In genomic region chr11:70680781-70681281, GRCh38 we compare ENCODE assay signal across 27 cellular contexts.
DNase-seq lines count a peak whose midpoint lies in the region; ATAC-seq and TF ChIP-seq lines count a peak whose summit lies in the region.
"Had no signal": no experiment of that assay in that cellular context is flagged by ENCODE, and none has a peak within 500 bp of the region (broad histone marks: within the 10 kb centered on the region; RNA-seq: fewer than 3 reads in every experiment).

No MANE protein-coding gene starts in this region.

- peak overlapping the region; percentile 65 for H3K18ac ChIP-seq in neuronal stem cell (ENCODE audit: low read length)

- CTCF ChIA-PET in activated CD4-positive, alpha-beta memory T cell treated with anti-CD3 and anti-CD28 coated beads for 36 hours (lab: Charles Lee), result no interaction called here
- CTCF ChIA-PET in activated CD4-positive, alpha-beta memory T cell treated with anti-CD3 and anti-CD28 coated beads, Interleukin-2, amount 10 ng/mL, durations not matched to agents 7 days and 5 days (lab: Charles Lee), result no interaction called here

- no peak overlapping the region for H2BK12ac ChIP-seq in neuronal stem cell (ENCODE audit: low read length)

- POLR2A ChIA-PET in activated CD4-positive, alpha-beta memory T cell treated with anti-CD3 and anti-CD28 coated beads for 36 hours (lab: Charles Lee), result no interaction called here
- POLR2A ChIA-PET in activated CD4-positive, alpha-beta memory T cell treated with anti-CD3 and anti-CD28 coated beads, Interleukin-2, amount 10 ng/mL, durations not matched to agents 7 days and 5 days (lab: Charles Lee), result no interaction called here

- intact Hi-C loops in activated CD4-positive, alpha-beta memory T cell treated with anti-CD3 and anti-CD28 coated beads for 36 hours (cut with micrococcal nuclease), result no loop called here
- intact Hi-C loops in breast epithelium (cut with DNase I; ENCODE audit: low total_unique reads), result no loop called here

- H2BK5ac ChIP-seq in neuronal stem cell (ENCODE audit: low read length), result no peak overlapping the region

- H3K27me3 Mint-ChIP-seq in activated CD4-positive, alpha-beta memory T cell treated with anti-CD3 and anti-CD28 coated beads for 36 hours, result peaks cover 3% of the 10 kb centered on the region
- no peaks in the 10 kb centered on the region for H3K27me3 Mint-ChIP-seq in activated CD4-positive, alpha-beta memory T cell treated with anti-CD3 and anti-CD28 coated beads, Interleukin-2, amount 10 ng/mL, durations not matched to agents 7 days and 5 days
- no peaks in the 10 kb centered on the region for H3K27me3 Mint-ChIP-seq in T-helper 2 cell treated with Interferon-gamma antibody and Interleukin-4, amounts not matched to agents 5 μg/mL and 100 μg/mL, for 36 hours (ENCODE audit: low read depth)
- H3K27me3 Mint-ChIP-seq: CD4-positive, alpha-beta T cell; type B pancreatic cell had no signal

- no peak overlapping the region for H3K4me3 Mint-ChIP-seq in activated CD4-positive, alpha-beta memory T cell treated with anti-CD3 and anti-CD28 coated beads for 36 hours
- H3K4me3 Mint-ChIP-seq in activated CD4-positive, alpha-beta memory T cell treated with anti-CD3 and anti-CD28 coated beads, Interleukin-2, amount 10 ng/mL, durations not matched to agents 7 days and 5 days, result no peak overlapping the region
- H3K4me3 Mint-ChIP-seq in T-helper 2 cell treated with Interferon-gamma antibody and Interleukin-4, amounts not matched to agents 5 μg/mL and 100 μg/mL, for 36 hours, result no peak overlapping the region
- H3K4me3 Mint-ChIP-seq: CD4-positive, alpha-beta T cell; immature natural killer cell; T-helper 1 cell treated with Interleukin-12 subunit alpha and Interleukin-12 subunit beta and Interleukin-4 antibody, amounts not matched to agents 30 μg/mL and 1 μg/mL, for 36 hours; type B pancreatic cell had no signal

- no peak overlapping the region for H2AK5ac ChIP-seq in neuronal stem cell (ENCODE audit: low read depth, low read length)

- H3K9me3 ChIP-seq in neuronal stem cell (replicated peaks in 1 of 2; ENCODE audit: control insufficient read depth in 2 of 2, insufficient read depth in 1 of 2, low read depth in 1 of 2, low read length in 2 of 2) (no peaks in the 10 kb centered on the region), breast epithelium (no peaks in the 10 kb centered on the region)
- H3K9me3 ChIP-seq: A549, gastroesophageal sphincter, psoas muscle had no signal

- H3K4me1 ChIP-seq in neuronal stem cell (ENCODE audit: control insufficient read depth in 2 of 2, insufficient read depth in 1 of 2, low read depth in 1 of 2, low read length in 2 of 2) (peaks cover 0 to 3% of the 10 kb centered on the region in 2 donors), breast epithelium (no peaks in the 10 kb centered on the region)
- H3K4me1 ChIP-seq: A549, gastroesophageal sphincter, psoas muscle had no signal

- no peak overlapping the region for H3K4me2 ChIP-seq in neuronal stem cell (ENCODE audit: insufficient read depth, low read length, poor library complexity, severe bottlenecking)
- H3K4me2 ChIP-seq: A549 had no signal

- no peak overlapping the region for H4K8ac ChIP-seq in neuronal stem cell (ENCODE audit: low read depth, low read length)

- no peak overlapping the region for H3K27ac ChIP-seq in neuronal stem cell (replicated peaks; ENCODE audit: low read length)
- no peak overlapping the region for H3K27ac ChIP-seq in breast epithelium
- H3K27ac ChIP-seq: A549, gastroesophageal sphincter, psoas muscle, SK-N-MC had no signal

- H3K4me1 Mint-ChIP-seq in activated CD4-positive, alpha-beta memory T cell treated with anti-CD3 and anti-CD28 coated beads for 36 hours (ENCODE audit: low read depth), result no peaks in the 10 kb centered on the region
- H3K4me1 Mint-ChIP-seq in activated CD4-positive, alpha-beta memory T cell treated with anti-CD3 and anti-CD28 coated beads, Interleukin-2, amount 10 ng/mL, durations not matched to agents 7 days and 5 days, result no peaks in the 10 kb centered on the region
- H3K4me1 Mint-ChIP-seq in T-helper 2 cell treated with Interferon-gamma antibody and Interleukin-4, amounts not matched to agents 5 μg/mL and 100 μg/mL, for 36 hours (ENCODE audit: low read depth), result no peaks in the 10 kb centered on the region
- H3K4me1 Mint-ChIP-seq: immature natural killer cell had no signal

- H3K4me3 ChIP-seq in neuronal stem cell (ENCODE audit: low read length in 2 of 2), result no peak overlapping the region
- H3K4me3 ChIP-seq in breast epithelium, result no peak overlapping the region
- H3K4me3 ChIP-seq: A549, gastroesophageal sphincter, psoas muscle, SK-N-MC had no signal

- H3K79me1 ChIP-seq in neuronal stem cell (ENCODE audit: low read depth, low read length), result no peaks in the 10 kb centered on the region

- no peak overlapping the region for H3K4ac ChIP-seq in neuronal stem cell (ENCODE audit: low read length)

- TF ChIP-seq POLR2A in breast epithelium (IDR thresholded peaks at IDR 0.05), result no peak

- H2BK120ac ChIP-seq in neuronal stem cell (ENCODE audit: low read depth, low read length), result no peak overlapping the region

- H3K36me3 ChIP-seq in neuronal stem cell (replicated peaks in 1 of 2; ENCODE audit: control insufficient read depth in 2 of 2, insufficient read depth in 2 of 2, low read length in 2 of 2), result no peaks in the 10 kb centered on the region
- no peaks in the 10 kb centered on the region for H3K36me3 ChIP-seq in breast epithelium
- H3K36me3 ChIP-seq: gastroesophageal sphincter had no signal

- H3K23ac ChIP-seq in neuronal stem cell (ENCODE audit: low read depth, low read length, poor library complexity), result no peak overlapping the region

- no peak overlapping the region for H2BK15ac ChIP-seq in neuronal stem cell (ENCODE audit: low read length)

- no peak overlapping the region for H3K9ac ChIP-seq in neuronal stem cell (ENCODE audit: low read depth, low read length, poor library complexity)

- no CpG with 5 or more reads among the region's 13 CpGs for WGBS in neuronal stem cell (ENCODE audit: extremely low coverage in 2 of 2, insufficient read length in 2 of 2, insufficient replicate concordance in 1 of 2), 2 donors

- no peak for ATAC-seq in HG03135 (IDR thresholded peaks at IDR 0.05; ENCODE audit: unreplicated experiment)
- ATAC-seq: gastroesophageal sphincter, left lobe of liver, psoas muscle had no signal

- H3K14ac ChIP-seq in neuronal stem cell (ENCODE audit: low read length), result peak overlapping the region; percentile 43

- DNase-seq in activated CD4-positive, alpha-beta memory T cell treated with anti-CD3 and anti-CD28 coated beads for 36 hours, result peak; percentile 32
- DNase-seq in activated CD4-positive, alpha-beta memory T cell treated with anti-CD3 and anti-CD28 coated beads, Interleukin-2, amount 10 ng/mL, durations not matched to agents 7 days and 5 days, result no peak
- DNase-seq in DMS79 treated with DMSO at 0.1 percent for 48 hours (lab: John Stamatoyannopoulos, UW) (peak; percentile 10), neuronal stem cell (ENCODE audit: low spot score) (no peak), breast epithelium (ENCODE audit: low spot score in 2 of 2) (no peak), NCI-H774 (lab: John Stamatoyannopoulos, UW) (no peak)
- peak; percentile 15 for DNase-seq in T-helper 2 cell treated with Interferon-gamma antibody and Interleukin-4, amounts not matched to agents 5 μg/mL and 100 μg/mL, for 36 hours (ENCODE audit: low spot score)
- DNase-seq: activated CD4-positive, alpha-beta T cell treated with anti-CD3 and anti-CD28 coated beads for 4 hours; activated effector memory CD4-positive, alpha-beta T cell treated with anti-CD3 and anti-CD28 coated beads, Interleukin-2, amount 50 U/mL, for 16 hours; AML-193; CD4-positive, alpha-beta T cell; DMS 273 treated with DMSO at 0.1 percent for 48 hours; hypothalamus; immature natural killer cell; mesendoderm; NCI-H2029; NCI-H446; NCI-H82; psoas muscle; RPMI8226 had no signal

- H3K27me3 ChIP-seq in neuronal stem cell (ENCODE audit: control insufficient read depth in 3 of 3, insufficient read depth in 3 of 3, low read depth in 1 of 3, low read length in 3 of 3), result peaks cover 0 to 17% (median 0%) of the 10 kb centered on the region in 3 experiments
- no peaks in the 10 kb centered on the region for H3K27me3 ChIP-seq in breast epithelium
- H3K27me3 ChIP-seq: gastroesophageal sphincter had no signal

- no peak overlapping the region for H2AFZ ChIP-seq in neuronal stem cell (ENCODE audit: low read length)

- H3K27ac Mint-ChIP-seq in activated CD4-positive, alpha-beta memory T cell treated with anti-CD3 and anti-CD28 coated beads for 36 hours, result no peak overlapping the region
- no peak overlapping the region for H3K27ac Mint-ChIP-seq in activated CD4-positive, alpha-beta memory T cell treated with anti-CD3 and anti-CD28 coated beads, Interleukin-2, amount 10 ng/mL, durations not matched to agents 7 days and 5 days
- no peak overlapping the region for H3K27ac Mint-ChIP-seq in T-helper 2 cell treated with Interferon-gamma antibody and Interleukin-4, amounts not matched to agents 5 μg/mL and 100 μg/mL, for 36 hours
- H3K27ac Mint-ChIP-seq: CD4-positive, alpha-beta T cell; immature natural killer cell; T-helper 1 cell treated with Interleukin-12 subunit alpha and Interleukin-12 subunit beta and Interleukin-4 antibody, amounts not matched to agents 30 μg/mL and 1 μg/mL, for 36 hours; type B pancreatic cell had no signal

- TF ChIP-seq CTCF in breast epithelium (IDR thresholded peaks at IDR 0.05), result no peak

- no peaks in the 10 kb centered on the region for H3K9me3 Mint-ChIP-seq in activated CD4-positive, alpha-beta memory T cell treated with anti-CD3 and anti-CD28 coated beads for 36 hours
- H3K9me3 Mint-ChIP-seq in activated CD4-positive, alpha-beta memory T cell treated with anti-CD3 and anti-CD28 coated beads, Interleukin-2, amount 10 ng/mL, durations not matched to agents 7 days and 5 days, result no peaks in the 10 kb centered on the region
- H3K9me3 Mint-ChIP-seq in T-helper 2 cell treated with Interferon-gamma antibody and Interleukin-4, amounts not matched to agents 5 μg/mL and 100 μg/mL, for 36 hours, result no peaks in the 10 kb centered on the region
- H3K9me3 Mint-ChIP-seq: CD4-positive, alpha-beta T cell; immature natural killer cell; T-helper 1 cell treated with Interleukin-12 subunit alpha and Interleukin-12 subunit beta and Interleukin-4 antibody, amounts not matched to agents 30 μg/mL and 1 μg/mL, for 36 hours; type B pancreatic cell had no signal

- H3K36me3 Mint-ChIP-seq in activated CD4-positive, alpha-beta memory T cell treated with anti-CD3 and anti-CD28 coated beads for 36 hours, result no peaks in the 10 kb centered on the region
- no peaks in the 10 kb centered on the region for H3K36me3 Mint-ChIP-seq in activated CD4-positive, alpha-beta memory T cell treated with anti-CD3 and anti-CD28 coated beads, Interleukin-2, amount 10 ng/mL, durations not matched to agents 7 days and 5 days (ENCODE audit: low read depth)
- no peaks in the 10 kb centered on the region for H3K36me3 Mint-ChIP-seq in T-helper 2 cell treated with Interferon-gamma antibody and Interleukin-4, amounts not matched to agents 5 μg/mL and 100 μg/mL, for 36 hours (ENCODE audit: low read depth)
- H3K36me3 Mint-ChIP-seq: immature natural killer cell, type B pancreatic cell had no signal

- no peak overlapping the region for H4K91ac ChIP-seq in neuronal stem cell (ENCODE audit: low read depth, low read length, poor library complexity)

Comparison
In these comparisons a context has a peak if more than half of its experiments do, and no peak if none do; other contexts are left out.
1. DNase-seq: peak in activated CD4-positive, alpha-beta memory T cell treated with anti-CD3 and anti-CD28 coated beads for 36 hours (single experiment), DMS79 treated with DMSO at 0.1 percent for 48 hours (single experiment) and T-helper 2 cell treated with Interferon-gamma antibody and Interleukin-4, amounts not matched to agents 5 μg/mL and 100 μg/mL, for 36 hours (single experiment); none in activated CD4-positive, alpha-beta memory T cell treated with anti-CD3 and anti-CD28 coated beads, Interleukin-2, amount 10 ng/mL, durations not matched to agents 7 days and 5 days (single experiment), neuronal stem cell (single experiment), breast epithelium (0 of 2) and NCI-H774 (single experiment).